Comparison of ENCODE assay signal across 17 cellular contexts in genomic region chr2:173574304-173574703, GRCh38.
DNase-seq lines count a peak whose midpoint lies in the region; ATAC-seq and TF ChIP-seq lines count a peak whose summit lies in the region.
"Had no signal": no experiment of that assay in that cellular context is flagged by ENCODE, and none has a peak within 500 bp of the region (broad histone marks: within the 10 kb centered on the region; RNA-seq: fewer than 3 reads in every experiment).

No MANE protein-coding gene starts in this region.

- H2BK120ac ChIP-seq in mesenchymal stem cell (ENCODE audit: low read depth, low read length), result no peak overlapping the region

- peaks cover 16 to 35% of the 10 kb centered on the region in 2 experiments for H3K4me1 ChIP-seq in HCT116 (ENCODE audit: control insufficient read depth in 1 of 2, insufficient read depth in 2 of 2, low read length in 2 of 2)
- H3K4me1 ChIP-seq in Loucy (ENCODE audit: insufficient read depth, low read length, poor library complexity, severe bottlenecking), result peaks cover 8% of the 10 kb centered on the region
- peaks cover 2% of the 10 kb centered on the region for H3K4me1 ChIP-seq in mesenchymal stem cell (ENCODE audit: control insufficient read depth, insufficient read depth, low read depth, low read length)
- H3K4me1 ChIP-seq in naive thymus-derived CD4-positive, alpha-beta T cell (ENCODE audit: control insufficient read depth in 2 of 2, insufficient read depth in 2 of 2, low read length in 2 of 2), result no peaks in the 10 kb centered on the region
- H3K4me1 ChIP-seq: BE2C had no signal

- TF ChIP-seq RAD21 in HCT116 (IDR thresholded peaks at IDR 0.05; ENCODE audit: low read depth), result no peak

- H3K4ac ChIP-seq in mesenchymal stem cell (ENCODE audit: low read depth in 1 of 2, low read length in 2 of 2), result no peak overlapping the region

- peak overlapping the region in 1 of 2 experiments; percentile 22 for H2BK12ac ChIP-seq in mesenchymal stem cell (ENCODE audit: low read length in 2 of 2)

- H3K36me3 ChIP-seq in HCT116 (ENCODE audit: control insufficient read depth in 1 of 2, insufficient read depth in 2 of 2, low read length in 2 of 2), result no peaks in the 10 kb centered on the region
- no peaks in the 10 kb centered on the region for H3K36me3 ChIP-seq in Loucy (ENCODE audit: insufficient read depth, low read length)
- no peaks in the 10 kb centered on the region for H3K36me3 ChIP-seq in mesenchymal stem cell (ENCODE audit: control insufficient read depth in 1 of 2, insufficient read depth in 2 of 2, low read depth in 1 of 2, low read length in 2 of 2)
- no peaks in the 10 kb centered on the region for H3K36me3 ChIP-seq in naive thymus-derived CD4-positive, alpha-beta T cell (ENCODE audit: control insufficient read depth in 2 of 3, insufficient read depth in 3 of 3, low read length in 3 of 3)
- H3K36me3 ChIP-seq: BE2C had no signal

- no peak overlapping the region for H3K9ac ChIP-seq in HCT116 (ENCODE audit: low read length)
- H3K9ac ChIP-seq in Loucy (ENCODE audit: low read depth, low read length, poor library complexity, severe bottlenecking), result no peak overlapping the region
- H3K9ac ChIP-seq in mesenchymal stem cell (ENCODE audit: low read length), result no peak overlapping the region

- POLR2A ChIA-PET in HCT116 (lab: Charles Lee), result no interaction called here
- POLR2A ChIA-PET in naive thymus-derived CD4-positive, alpha-beta T cell (lab: Charles Lee), result no interaction called here

- H4K8ac ChIP-seq in mesenchymal stem cell (ENCODE audit: low read length), result no peak overlapping the region

- no peak overlapping the region for H2BK15ac ChIP-seq in mesenchymal stem cell (ENCODE audit: low read depth, poor library complexity, severe bottlenecking)

- H3K9me2 ChIP-seq in HCT116 (ENCODE audit: insufficient read depth), result no peaks in the 10 kb centered on the region
- no peaks in the 10 kb centered on the region for H3K9me2 ChIP-seq in Loucy (replicated peaks; ENCODE audit: low read depth, low read length)

- H4K91ac ChIP-seq in mesenchymal stem cell (ENCODE audit: low read length), result no peak overlapping the region

- H3K9me3 ChIP-seq in HCT116 (ENCODE audit: control insufficient read depth in 1 of 2, insufficient read depth in 1 of 2, low read depth in 1 of 2, low read length in 2 of 2), result no peaks in the 10 kb centered on the region
- no peaks in the 10 kb centered on the region for H3K9me3 ChIP-seq in Loucy (ENCODE audit: insufficient read depth, low read depth, low read length)
- no peaks in the 10 kb centered on the region for H3K9me3 ChIP-seq in mesenchymal stem cell (ENCODE audit: control insufficient read depth, low read length)
- no peaks in the 10 kb centered on the region for H3K9me3 ChIP-seq in naive thymus-derived CD4-positive, alpha-beta T cell (ENCODE audit: control insufficient read depth in 2 of 3, low read length in 3 of 3)
- H3K9me3 ChIP-seq: BE2C had no signal

- no peak overlapping the region for H3K27ac ChIP-seq in HCT116 (ENCODE audit: low read depth, low read length)
- no peak overlapping the region for H3K27ac ChIP-seq in mesenchymal stem cell (ENCODE audit: low read length, poor library complexity, severe bottlenecking)
- H3K27ac ChIP-seq in naive thymus-derived CD4-positive, alpha-beta T cell (ENCODE audit: low read depth, low read length), result no peak overlapping the region

- H3K18ac ChIP-seq in mesenchymal stem cell (ENCODE audit: low read depth in 1 of 2, low read length in 2 of 2), result peak overlapping the region in 1 of 2 experiments; percentile 72

- H2AFZ ChIP-seq in HCT116 (ENCODE audit: low read depth, low read length, poor library complexity, severe bottlenecking), result no peak overlapping the region
- H2AFZ ChIP-seq in Loucy (ENCODE audit: low read length), result 0 out of 2 replicates have a peak overlapping the region, but pooled peaks have one; percentile 25
- peak overlapping the region; percentile 65 for H2AFZ ChIP-seq in mesenchymal stem cell (ENCODE audit: low read depth, low read length)

- no peak overlapping the region for H3K27ac Mint-ChIP-seq in naive thymus-derived CD4-positive, alpha-beta T cell

- CTCF ChIA-PET in HCT116 (lab: Charles Lee), result no interaction called here
- CTCF ChIA-PET in naive thymus-derived CD4-positive, alpha-beta T cell (lab: Charles Lee), result no interaction called here

- H3K27me3 Mint-ChIP-seq in naive thymus-derived CD4-positive, alpha-beta T cell, result peaks cover 4 to 23% (median 15%) of the 10 kb centered on the region in 5 donors

- peaks cover 0 to 4% (median 0%) of the 10 kb centered on the region in 5 donors for H3K36me3 Mint-ChIP-seq in naive thymus-derived CD4-positive, alpha-beta T cell

- no TSS peak for BruUV-seq in HCT116 (replicated peaks; lab: Mats Ljungman, UMichigan)

- no peak overlapping the region for H3K23ac ChIP-seq in mesenchymal stem cell (ENCODE audit: low read length in 2 of 2)

- H2AK5ac ChIP-seq in mesenchymal stem cell (ENCODE audit: low read length, severe bottlenecking), result peak overlapping the region; percentile 20

- intact Hi-C loops in HCT116 (cut with micrococcal nuclease), result loop anchor here (5.0 kb wide), 2 partner anchors 468 to 768 kb away; no protein-coding TSS in a partner anchor
- intact Hi-C loops in naive thymus-derived CD4-positive, alpha-beta T cell (cut with micrococcal nuclease), result loop anchor here (10.0 kb wide), 2 partner anchors 470 to 770 kb away; no protein-coding TSS in a partner anchor

- H3K79me2 ChIP-seq in HCT116 (ENCODE audit: insufficient read depth, low read length), result no peaks in the 10 kb centered on the region
- H3K79me2 ChIP-seq in Loucy (ENCODE audit: insufficient read depth, low read length), result no peaks in the 10 kb centered on the region

- H3K4me3 ChIP-seq in HCT116 (replicated peaks in 1 of 2; ENCODE audit: low read depth in 1 of 2, low read length in 2 of 2), result no peak overlapping the region
- H3K4me3 ChIP-seq in Loucy (ENCODE audit: low read length, poor library complexity, severe bottlenecking), result no peak overlapping the region
- no peak overlapping the region for H3K4me3 ChIP-seq in mesenchymal stem cell (ENCODE audit: insufficient read depth in 1 of 2, low read depth in 1 of 2, low read length in 2 of 2)
- H3K4me3 ChIP-seq in naive thymus-derived CD4-positive, alpha-beta T cell (ENCODE audit: low read length), result no peak overlapping the region

- H3K9me3 Mint-ChIP-seq in naive thymus-derived CD4-positive, alpha-beta T cell, result peaks cover 0 to 5% (median 0%) of the 10 kb centered on the region in 11 donors

- DNase-seq in HCT116 (ENCODE audit: low read depth, low spot score) (no peak), dermis blood vessel endothelial cell (peak; percentile 43), mesenchymal stem cell (no peak), OCI-M2 (lab: John Stamatoyannopoulos, UW; ENCODE audit: unreplicated experiment) (no peak)
- no peak for DNase-seq in stimulated activated naive CD4-positive, alpha-beta T cell (lab: John Stamatoyannopoulos, UW)
- no peak for DNase-seq in naive thymus-derived CD4-positive, alpha-beta T cell
- DNase-seq: BE2C; Kasumi-1; NCI-H1092; NCI-H1436; NCI-H1930; NCI-H226; NCI-H524; NCI-H774; NK-92 treated with Interleukin-12 subunit alpha and Interleukin-12 subunit beta, amount 100 ng/mL, for 24 hours had no signal

- H3K4me1 Mint-ChIP-seq in naive thymus-derived CD4-positive, alpha-beta T cell, result peaks cover 0 to 7% (median 5%) of the 10 kb centered on the region in 7 donors

- 61% methylated on average over 3 of the region's 3 CpGs for WGBS in mesenchymal stem cell

- no peaks in the 10 kb centered on the region for H3K79me1 ChIP-seq in mesenchymal stem cell (replicated peaks; ENCODE audit: low read length, poor library complexity, severe bottlenecking)

- peak overlapping the region in 1 of 2 experiments; percentile 49 for H3K14ac ChIP-seq in mesenchymal stem cell (ENCODE audit: low read length in 2 of 2)

- H3K4me3 Mint-ChIP-seq in naive thymus-derived CD4-positive, alpha-beta T cell, result no peak overlapping the region

- no peak for ATAC-seq in HCT116
- no peak for ATAC-seq in naive thymus-derived CD4-positive, alpha-beta T cell
- ATAC-seq: Right ventricle myocardium inferior had no signal

- H4K20me1 ChIP-seq in HCT116 (ENCODE audit: insufficient read depth), result no peaks in the 10 kb centered on the region
- H4K20me1 ChIP-seq in Loucy (ENCODE audit: insufficient read depth, low read length, poor library complexity, severe bottlenecking), result no peaks in the 10 kb centered on the region

- H3K4me2 ChIP-seq in HCT116 (ENCODE audit: low read length) (peak overlapping the region; percentile 17), Loucy (ENCODE audit: low read depth, low read length, poor library complexity, severe bottlenecking) (no peak overlapping the region), mesenchymal stem cell (ENCODE audit: low read length, poor library complexity, severe bottlenecking) (no peak overlapping the region)

- RAD21 ChIA-PET in HCT116 (lab: Charles Lee; ENCODE audit: low non-redundant PET in 1 of 2, low total read pairs in 2 of 2, uncharacterized antibody in 2 of 2, unreplicated experiment in 2 of 2), result no interaction called here

- peak overlapping the region; percentile 70 for H2BK5ac ChIP-seq in mesenchymal stem cell (ENCODE audit: low read depth, low read length, poor library complexity, severe bottlenecking)

- H3F3A ChIP-seq in Loucy (ENCODE audit: low read depth), result no peaks in the 10 kb centered on the region

- TF ChIP-seq CTCF in HCT116 (IDR thresholded peaks at IDR 0.05 in 2 of 3, conservative IDR thresholded peaks at IDR 0.05 in 1 of 3; ENCODE audit: borderline replicate concordance in 1 of 3, insufficient read depth in 1 of 3, low read depth in 2 of 3, low read length in 2 of 3) (no peak), Loucy (conservative IDR thresholded peaks at IDR 0.05; ENCODE audit: low read length) (no peak)

- no peak for TF ChIP-seq POLR2A in HCT116 (IDR thresholded peaks at IDR 0.05; ENCODE audit: borderline replicate concordance, extremely low read depth, insufficient read depth, insufficient read length)

- H3K27me3 ChIP-seq in HCT116 (ENCODE audit: insufficient read depth, low read length) (no peaks in the 10 kb centered on the region), Loucy (ENCODE audit: insufficient read depth, low read length, poor library complexity, severe bottlenecking) (no peaks in the 10 kb centered on the region), mesenchymal stem cell (ENCODE audit: control insufficient read depth in 1 of 2, insufficient read depth in 1 of 2, low read length in 2 of 2) (no peaks in the 10 kb centered on the region)
- H3K27me3 ChIP-seq in naive thymus-derived CD4-positive, alpha-beta T cell (ENCODE audit: control insufficient read depth in 2 of 2, insufficient read depth in 2 of 2, low read length in 2 of 2), result no peaks in the 10 kb centered on the region
- H3K27me3 ChIP-seq: BE2C had no signal

TF ChIP-seq in HCT116, 20 proteins besides CTCF, POLR2A, EP300 and RAD21:
- TF ChIP-seq EZH2 (IDR thresholded peaks at IDR 0.05), result no peak
- TF ChIP-seq ELF1 (IDR thresholded peaks at IDR 0.05; ENCODE audit: borderline replicate concordance, low read depth), result no peak
- TF ChIP-seq SIN3A (IDR thresholded peaks at IDR 0.05; ENCODE audit: low read depth), result no peak
- no peak for TF ChIP-seq TCF7L2 (IDR thresholded peaks at IDR 0.05; ENCODE audit: borderline replicate concordance, extremely low read depth, insufficient read depth, insufficient read length)
TF ChIP-seq in HCT116: peak in this region for 0.
